In the genomic region with DNA sequence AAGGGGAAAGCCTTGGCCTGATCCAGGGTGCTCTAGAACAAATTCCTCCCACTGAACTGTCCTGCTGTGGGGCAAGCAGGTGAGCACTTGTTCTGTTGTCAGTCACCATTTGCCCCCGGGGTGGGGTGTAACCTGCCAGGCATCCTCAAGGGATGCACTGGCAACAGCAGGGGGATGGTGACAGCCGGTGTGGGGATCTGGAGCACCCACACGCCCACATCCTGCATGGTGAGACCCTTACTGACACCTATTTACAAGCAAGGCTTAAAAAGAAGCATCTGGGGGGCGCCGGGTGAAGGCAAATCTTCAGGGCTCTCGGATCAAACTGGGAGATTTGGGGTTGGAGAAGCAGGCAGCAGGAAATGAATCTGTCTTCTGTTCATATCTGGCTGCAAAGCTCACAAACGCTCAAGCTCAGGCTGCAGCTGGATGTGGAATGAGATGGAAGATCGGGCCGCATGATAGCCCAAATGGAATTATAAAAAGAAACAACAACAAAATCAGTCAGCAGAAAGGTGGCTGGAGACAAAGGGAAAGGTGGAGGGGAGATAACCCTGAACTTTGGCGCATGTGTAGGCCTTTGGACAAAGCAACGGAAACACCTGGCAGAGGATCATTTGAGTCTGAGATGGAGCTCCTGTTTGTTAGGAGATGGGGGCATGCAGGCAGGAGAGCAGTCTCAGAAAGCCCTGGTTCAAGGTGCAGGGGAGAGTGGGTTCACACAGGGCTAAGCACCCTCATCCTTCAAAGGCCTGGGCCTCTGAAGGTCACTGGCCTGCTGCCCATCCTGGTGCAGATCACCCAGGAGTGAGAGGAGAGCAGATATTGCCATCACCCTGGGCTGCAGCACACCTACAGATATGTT, we compare ENCODE assay signal across 20 cellular contexts. TPM values are rescaled to one million over a fixed set of nuclear protein-coding genes. Genes with fewer than 3 reads are reported as not detected.
A peak's percentile ranks its signal among the peaks of the same experiment; 100 is the strongest.
DNase-seq lines count a peak whose midpoint lies in the region; ATAC-seq and TF ChIP-seq lines count a peak whose summit lies in the region.
"Had no signal": no experiment of that assay in that cellular context is flagged by ENCODE, and none has a peak within 500 bp of the region (broad histone marks: within the 10 kb centered on the region; RNA-seq: fewer than 3 reads in every experiment).

No MANE protein-coding gene starts in this region.

- 0 out of 3 replicates have a peak, but pooled peaks have one; percentile 38 for ATAC-seq in RWPE2 (ENCODE audit: low read depth)
- ATAC-seq in central memory CD8-positive, alpha-beta T cell (replicated peaks; ENCODE audit: extremely low read depth, poor library complexity, severe bottlenecking) = peak; percentile 57
- peak; percentile 20 for ATAC-seq in stimulated activated naive CD8-positive, alpha-beta T cell treated with anti-CD3 and anti-CD28 coated beads, Interleukin-15, Interleukin-2, amounts not matched to agents 100 U/mL and 50 U/mL, for 24 hours
- no peak for ATAC-seq in HG02981 (IDR thresholded peaks at IDR 0.05; ENCODE audit: unreplicated experiment)
- ATAC-seq in gastrocnemius medialis = no peak
- no peak for ATAC-seq in HG02763 (IDR thresholded peaks at IDR 0.05; ENCODE audit: unreplicated experiment)
- ATAC-seq: psoas muscle had no signal

- no peaks in the 10 kb centered on the region for H3K9me3 Mint-ChIP-seq in activated naive CD4-positive, alpha-beta T cell treated with anti-CD3 and anti-CD28 coated beads for 36 hours
- H3K9me3 Mint-ChIP-seq in central memory CD8-positive, alpha-beta T cell = no peaks in the 10 kb centered on the region

- peaks cover 20% of the 10 kb centered on the region for H3K4me1 Mint-ChIP-seq in activated naive CD4-positive, alpha-beta T cell treated with anti-CD3 and anti-CD28 coated beads for 36 hours (ENCODE audit: low read depth)
- peaks cover 38% of the 10 kb centered on the region for H3K4me1 Mint-ChIP-seq in central memory CD8-positive, alpha-beta T cell

- H3K9me3 ChIP-seq in RWPE2 (ENCODE audit: severe bottlenecking) (no peaks in the 10 kb centered on the region), gastrocnemius medialis (no peaks in the 10 kb centered on the region)
- H3K9me3 ChIP-seq: colonic mucosa, esophagus squamous epithelium, HAP-1, psoas muscle had no signal

- in situ Hi-C loops in gastrocnemius medialis (cut with MboI; ENCODE audit: low sequenced_read_pairs in 4 of 4) = loop anchor here (5.0 to 10.0 kb wide), 4 partner anchors 37 to 194 kb away; no protein-coding TSS in a partner anchor

- H3K4me3 ChIP-seq in RWPE2 (ENCODE audit: severe bottlenecking) = no peak overlapping the region
- no peak overlapping the region for H3K4me3 ChIP-seq in gastrocnemius medialis
- H3K4me3 ChIP-seq: colonic mucosa, HAP-1, hepatocyte, psoas muscle had no signal

- TF ChIP-seq POLR2A in gastrocnemius medialis (IDR thresholded peaks at IDR 0.05) = no peak

- intact Hi-C loops in activated naive CD4-positive, alpha-beta T cell treated with anti-CD3 and anti-CD28 coated beads for 36 hours (cut with micrococcal nuclease) = loop anchor here (10.0 kb wide), 1 partner anchor 764 kb away; no protein-coding TSS in a partner anchor
- intact Hi-C loops in gastrocnemius medialis (cut with DNase I; ENCODE audit: low total_unique reads) = no loop called here

- H3K27me3 ChIP-seq in RWPE2 (ENCODE audit: insufficient read depth, poor library complexity, severe bottlenecking) (no peaks in the 10 kb centered on the region), gastrocnemius medialis (no peaks in the 10 kb centered on the region)
- H3K27me3 ChIP-seq: colonic mucosa, esophagus squamous epithelium, hepatocyte had no signal

- H3K36me3 ChIP-seq in RWPE2 (ENCODE audit: low read depth) (no peaks in the 10 kb centered on the region), gastrocnemius medialis (no peaks in the 10 kb centered on the region)
- H3K36me3 ChIP-seq: colonic mucosa, esophagus squamous epithelium, HAP-1 had no signal

- H3K27ac Mint-ChIP-seq in activated naive CD4-positive, alpha-beta T cell treated with anti-CD3 and anti-CD28 coated beads for 36 hours = peak overlapping the region; percentile 14
- H3K27ac Mint-ChIP-seq in central memory CD8-positive, alpha-beta T cell (ENCODE audit: low read depth) = peak overlapping the region; percentile 95

- TF ChIP-seq CTCF in RWPE2 (IDR thresholded peaks at IDR 0.05; ENCODE audit: poor library complexity, severe bottlenecking) = no peak
- no peak for TF ChIP-seq CTCF in gastrocnemius medialis (IDR thresholded peaks at IDR 0.05 in 4 of 5, conservative IDR thresholded peaks at IDR 0.05 in 1 of 5)

- peak overlapping the region; percentile 6 for H3K4me3 Mint-ChIP-seq in activated naive CD4-positive, alpha-beta T cell treated with anti-CD3 and anti-CD28 coated beads for 36 hours
- peak overlapping the region; percentile 87 for H3K4me3 Mint-ChIP-seq in central memory CD8-positive, alpha-beta T cell

- no peaks in the 10 kb centered on the region for H3K27me3 Mint-ChIP-seq in activated naive CD4-positive, alpha-beta T cell treated with anti-CD3 and anti-CD28 coated beads for 36 hours (ENCODE audit: low read depth)
- no peaks in the 10 kb centered on the region for H3K27me3 Mint-ChIP-seq in central memory CD8-positive, alpha-beta T cell

- DNase-seq in activated naive CD4-positive, alpha-beta T cell treated with anti-CD3 and anti-CD28 coated beads for 36 hours = peak; percentile 28
- no peak for DNase-seq in activated naive CD4-positive, alpha-beta T cell treated with anti-CD3 and anti-CD28 coated beads, Interleukin-2, amount 50 U/mL, for 16 hours
- no peak for DNase-seq in RWPE2 (ENCODE audit: low spot score)
- DNase-seq in central memory CD8-positive, alpha-beta T cell (ENCODE audit: low spot score in 2 of 2) = no peak
- DNase-seq in stimulated activated naive CD8-positive, alpha-beta T cell treated with anti-CD3 and anti-CD28 coated beads, Interleukin-15, Interleukin-2, amounts not matched to agents 100 U/mL and 50 U/mL, for 24 hours = peak; percentile 29
- DNase-seq in gastrocnemius medialis = no peak
- DNase-seq: aorta, colonic mucosa, DMS153, esophagus squamous epithelium, KG1, left cardiac atrium, NCI-H1436, psoas muscle, SHP77 had no signal

- H3K4me1 ChIP-seq in RWPE2 (ENCODE audit: insufficient read depth, poor library complexity, severe bottlenecking) (peaks cover 3% of the 10 kb centered on the region), gastrocnemius medialis (no peaks in the 10 kb centered on the region)
- H3K4me1 ChIP-seq: colonic mucosa, HAP-1, psoas muscle had no signal

- no peaks in the 10 kb centered on the region for H3K36me3 Mint-ChIP-seq in activated naive CD4-positive, alpha-beta T cell treated with anti-CD3 and anti-CD28 coated beads for 36 hours (ENCODE audit: low read depth)
- H3K36me3 Mint-ChIP-seq in central memory CD8-positive, alpha-beta T cell (ENCODE audit: insufficient read depth) = peaks cover 3% of the 10 kb centered on the region

- no peak overlapping the region for H3K27ac ChIP-seq in RWPE2 (ENCODE audit: poor library complexity, severe bottlenecking)
- no peak overlapping the region for H3K27ac ChIP-seq in gastrocnemius medialis
- H3K27ac ChIP-seq: colonic mucosa, esophagus squamous epithelium, hepatocyte, psoas muscle had no signal

- CTCF ChIA-PET in activated naive CD4-positive, alpha-beta T cell treated with anti-CD3 and anti-CD28 coated beads for 36 hours (lab: Charles Lee) = interaction anchor here (1.0 to 3.2 kb wide), 3 partner anchors 13 to 132 kb away, joined by 3 to 21 read pairs (median 3); no protein-coding TSS in a partner anchor

RNA-seq across cellular contexts. Expression of gene NUP93, which starts 20.9 kb away (rescaled TPM):
- 100 to 1,000 TPM; 161 to 172 TPM for total RNA-seq in activated naive CD4-positive, alpha-beta T cell treated with anti-CD3 and anti-CD28 coated beads for 36 hours
- total RNA-seq in gastrocnemius medialis = 10 to 100 TPM; 12.9 to 30.7 (median 23.0) TPM

RNA-seq across cellular contexts. Expression of gene MT1X, which starts 26.8 kb away (rescaled TPM):
- 10 to 100 TPM; 49.9 to 57.9 TPM for total RNA-seq in activated naive CD4-positive, alpha-beta T cell treated with anti-CD3 and anti-CD28 coated beads for 36 hours
- total RNA-seq in gastrocnemius medialis = over 10,000 TPM in 1 of 4 donors, 1,000 to 10,000 TPM in 3; 3,871 to 10,589 (median 6,239) TPM

RNA-seq across cellular contexts. Expression of gene MT1H, which starts 39.4 kb away (rescaled TPM):
- 1 to 10 TPM; 5.4 to 7.4 TPM for total RNA-seq in activated naive CD4-positive, alpha-beta T cell treated with anti-CD3 and anti-CD28 coated beads for 36 hours
- not detected for total RNA-seq in gastrocnemius medialis
- total RNA-seq: hepatocyte, left cardiac atrium, psoas muscle, temporal lobe had no signal

RNA-seq across cellular contexts. Expression of gene MT1G, which starts 41.2 kb away (rescaled TPM):
- 10 to 100 TPM; 22.4 to 23.8 TPM for total RNA-seq in activated naive CD4-positive, alpha-beta T cell treated with anti-CD3 and anti-CD28 coated beads for 36 hours
- total RNA-seq in gastrocnemius medialis = 1 to 10 TPM in 2 of 4 donors, not detected in 2; 3.5 to 4.6 TPM

RNA-seq across cellular contexts. Expression of gene MT1F, which starts 51.3 kb away (rescaled TPM):
- 1 to 10 TPM; 5.4 to 6.4 TPM for total RNA-seq in activated naive CD4-positive, alpha-beta T cell treated with anti-CD3 and anti-CD28 coated beads for 36 hours
- total RNA-seq in gastrocnemius medialis = 1 to 10 TPM in 1 of 4 donors, not detected in 3; 3.2 TPM

Comparison
In these comparisons a context has a peak if more than half of its experiments do, and no peak if none do; other contexts are left out.
1. DNase-seq: peak in activated naive CD4-positive, alpha-beta T cell treated with anti-CD3 and anti-CD28 coated beads for 36 hours (single experiment) and stimulated activated naive CD8-positive, alpha-beta T cell treated with anti-CD3 and anti-CD28 coated beads, Interleukin-15, Interleukin-2, amounts not matched to agents 100 U/mL and 50 U/mL, for 24 hours (single experiment); none in activated naive CD4-positive, alpha-beta T cell treated with anti-CD3 and anti-CD28 coated beads, Interleukin-2, amount 50 U/mL, for 16 hours (single experiment), RWPE2 (single experiment), central memory CD8-positive, alpha-beta T cell (0 of 2) and gastrocnemius medialis (0 of 2).
2. ATAC-seq: peak in RWPE2 (single experiment), central memory CD8-positive, alpha-beta T cell (single experiment) and stimulated activated naive CD8-positive, alpha-beta T cell treated with anti-CD3 and anti-CD28 coated beads, Interleukin-15, Interleukin-2, amounts not matched to agents 100 U/mL and 50 U/mL, for 24 hours (single experiment); none in HG02981 (single experiment), gastrocnemius medialis (0 of 2) and HG02763 (single experiment).
3. RNA of gene NUP93, which starts 20.9 kb away (total RNA-seq): 161 to 172 TPM in activated naive CD4-positive, alpha-beta T cell treated with anti-CD3 and anti-CD28 coated beads for 36 hours; 12.9 to 30.7 TPM in gastrocnemius medialis; every median in the first group is over 4 times any median in the second.
4. RNA of gene MT1X, which starts 26.8 kb away (total RNA-seq): 3,871 to 10,589 TPM in gastrocnemius medialis; 49.9 to 57.9 TPM in activated naive CD4-positive, alpha-beta T cell treated with anti-CD3 and anti-CD28 coated beads for 36 hours; every median in the first group is over 10 times any median in the second.
5. RNA of gene MT1H, which starts 39.4 kb away (total RNA-seq): 5.4 to 7.4 TPM in activated naive CD4-positive, alpha-beta T cell treated with anti-CD3 and anti-CD28 coated beads for 36 hours; not detected in gastrocnemius medialis; every median in the first group is over 4 times any median in the second.